ENCODE assay signal across 1 cellular context in the genomic region with DNA sequence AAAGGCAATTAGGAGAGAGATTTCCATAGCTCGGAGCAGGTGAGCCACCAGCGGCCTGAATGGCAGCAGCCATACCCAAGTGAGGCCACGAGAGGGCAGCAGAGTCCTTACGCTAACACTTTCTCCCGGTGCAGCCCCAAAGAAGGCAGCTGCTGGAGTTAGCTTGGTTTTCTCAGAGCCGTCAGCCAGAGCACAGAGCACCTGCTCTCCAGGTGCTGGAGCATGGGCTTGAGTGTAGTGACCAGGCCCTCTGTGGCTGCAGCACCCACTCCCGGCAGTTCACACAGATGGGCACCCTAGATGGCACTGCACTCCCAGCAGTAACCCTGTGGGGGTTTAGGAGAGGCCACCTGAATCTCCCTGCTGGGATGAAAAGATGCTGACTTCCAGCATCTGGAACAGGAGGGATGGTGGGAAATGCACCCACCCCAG.
TF ChIP-seq lines count a peak whose summit lies in the region.

No MANE protein-coding gene starts in this region.

TF ChIP-seq in GM23338, 12 proteins besides CTCF, POLR2A, EP300 and RAD21:
- TF ChIP-seq, protein P1, sequence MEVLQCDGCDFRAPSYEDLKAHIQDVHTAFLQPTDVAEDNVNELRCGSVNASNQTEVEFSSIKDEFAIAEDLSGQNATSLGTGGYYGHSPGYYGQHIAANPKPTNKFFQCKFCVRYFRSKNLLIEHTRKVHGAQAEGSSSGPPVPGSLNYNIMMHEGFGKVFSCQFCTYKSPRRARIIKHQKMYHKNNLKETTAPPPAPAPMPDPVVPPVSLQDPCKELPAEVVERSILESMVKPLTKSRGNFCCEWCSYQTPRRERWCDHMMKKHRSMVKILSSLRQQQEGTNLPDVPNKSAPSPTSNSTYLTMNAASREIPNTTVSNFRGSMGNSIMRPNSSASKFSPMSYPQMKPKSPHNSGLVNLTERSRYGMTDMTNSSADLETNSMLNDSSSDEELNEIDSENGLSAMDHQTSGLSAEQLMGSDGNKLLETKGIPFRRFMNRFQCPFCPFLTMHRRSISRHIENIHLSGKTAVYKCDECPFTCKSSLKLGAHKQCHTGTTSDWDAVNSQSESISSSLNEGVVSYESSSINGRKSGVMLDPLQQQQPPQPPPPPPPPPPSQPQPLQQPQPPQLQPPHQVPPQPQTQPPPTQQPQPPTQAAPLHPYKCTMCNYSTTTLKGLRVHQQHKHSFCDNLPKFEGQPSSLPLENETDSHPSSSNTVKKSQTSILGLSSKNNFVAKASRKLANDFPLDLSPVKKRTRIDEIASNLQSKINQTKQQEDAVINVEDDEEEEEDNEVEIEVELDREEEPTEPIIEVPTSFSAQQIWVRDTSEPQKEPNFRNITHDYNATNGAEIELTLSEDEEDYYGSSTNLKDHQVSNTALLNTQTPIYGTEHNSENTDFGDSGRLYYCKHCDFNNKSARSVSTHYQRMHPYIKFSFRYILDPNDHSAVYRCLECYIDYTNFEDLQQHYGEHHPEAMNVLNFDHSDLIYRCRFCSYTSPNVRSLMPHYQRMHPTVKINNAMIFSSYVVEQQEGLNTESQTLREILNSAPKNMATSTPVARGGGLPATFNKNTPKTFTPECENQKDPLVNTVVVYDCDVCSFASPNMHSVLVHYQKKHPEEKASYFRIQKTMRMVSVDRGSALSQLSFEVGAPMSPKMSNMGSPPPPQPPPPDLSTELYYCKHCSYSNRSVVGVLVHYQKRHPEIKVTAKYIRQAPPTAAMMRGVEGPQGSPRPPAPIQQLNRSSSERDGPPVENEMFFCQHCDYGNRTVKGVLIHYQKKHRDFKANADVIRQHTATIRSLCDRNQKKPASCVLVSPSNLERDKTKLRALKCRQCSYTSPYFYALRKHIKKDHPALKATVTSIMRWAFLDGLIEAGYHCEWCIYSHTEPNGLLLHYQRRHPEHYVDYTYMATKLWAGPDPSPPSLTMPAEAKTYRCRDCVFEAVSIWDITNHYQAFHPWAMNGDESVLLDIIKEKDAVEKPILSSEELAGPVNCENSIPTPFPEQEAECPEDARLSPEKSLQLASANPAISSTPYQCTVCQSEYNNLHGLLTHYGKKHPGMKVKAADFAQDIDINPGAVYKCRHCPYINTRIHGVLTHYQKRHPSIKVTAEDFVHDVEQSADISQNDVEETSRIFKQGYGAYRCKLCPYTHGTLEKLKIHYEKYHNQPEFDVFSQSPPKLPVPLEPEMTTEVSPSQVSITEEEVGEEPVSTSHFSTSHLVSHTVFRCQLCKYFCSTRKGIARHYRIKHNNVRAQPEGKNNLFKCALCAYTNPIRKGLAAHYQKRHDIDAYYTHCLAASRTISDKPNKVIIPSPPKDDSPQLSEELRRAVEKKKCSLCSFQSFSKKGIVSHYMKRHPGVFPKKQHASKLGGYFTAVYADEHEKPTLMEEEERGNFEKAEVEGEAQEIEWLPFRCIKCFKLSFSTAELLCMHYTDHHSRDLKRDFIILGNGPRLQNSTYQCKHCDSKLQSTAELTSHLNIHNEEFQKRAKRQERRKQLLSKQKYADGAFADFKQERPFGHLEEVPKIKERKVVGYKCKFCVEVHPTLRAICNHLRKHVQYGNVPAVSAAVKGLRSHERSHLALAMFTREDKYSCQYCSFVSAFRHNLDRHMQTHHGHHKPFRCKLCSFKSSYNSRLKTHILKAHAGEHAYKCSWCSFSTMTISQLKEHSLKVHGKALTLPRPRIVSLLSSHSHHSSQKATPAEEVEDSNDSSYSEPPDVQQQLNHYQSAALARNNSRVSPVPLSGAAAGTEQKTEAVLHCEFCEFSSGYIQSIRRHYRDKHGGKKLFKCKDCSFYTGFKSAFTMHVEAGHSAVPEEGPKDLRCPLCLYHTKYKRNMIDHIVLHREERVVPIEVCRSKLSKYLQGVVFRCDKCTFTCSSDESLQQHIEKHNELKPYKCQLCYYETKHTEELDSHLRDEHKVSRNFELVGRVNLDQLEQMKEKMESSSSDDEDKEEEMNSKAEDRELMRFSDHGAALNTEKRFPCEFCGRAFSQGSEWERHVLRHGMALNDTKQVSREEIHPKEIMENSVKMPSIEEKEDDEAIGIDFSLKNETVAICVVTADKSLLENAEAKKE (CRISPR knock-in tag; IDR thresholded peaks at IDR 0.05): no peak
- 0 out of 2 replicates have a peak, but pooled peaks have one; percentile 22 for TF ChIP-seq CREB1 (CRISPR knock-in tag; IDR thresholded peaks at IDR 0.05; ENCODE audit: low read depth)
